In genomic region chr15:92882697-92883642, GRCh38 we compare ENCODE assay signal across 8 cellular contexts. TPM values are rescaled to one million over a fixed set of nuclear protein-coding genes. Genes with fewer than 3 reads are reported as not detected.
DNase-seq lines count a peak whose midpoint lies in the region; ATAC-seq and TF ChIP-seq lines count a peak whose summit lies in the region.

No MANE protein-coding gene starts in this region.

- POLR2A ChIA-PET in activated CD4-positive, alpha-beta T cell treated with anti-CD3 and anti-CD28 coated beads, Interleukin-2, amount 10 ng/mL, durations not matched to agents 7 days and 5 days (lab: Charles Lee): interaction anchor here (0.6 to 3.3 kb wide), 23 partner anchors 9 to 1386 kb away, joined by 3 to 56 read pairs (median 4); partner anchors contain the start of gene CHD2

- H3K4me3 Mint-ChIP-seq in activated CD4-positive, alpha-beta T cell treated with anti-CD3 and anti-CD28 coated beads, Interleukin-2, amount 10 ng/mL, durations not matched to agents 7 days and 5 days: peak overlapping the region; percentile 95
- peak overlapping the region; percentile 99 for H3K4me3 Mint-ChIP-seq in nephron progenitor cell

- H3K27me3 ChIP-seq in HUES6 (ENCODE audit: control insufficient read depth, insufficient read depth, low read length): no peaks in the 10 kb centered on the region

- peaks cover 47% of the 10 kb centered on the region for H3K36me3 Mint-ChIP-seq in activated CD4-positive, alpha-beta T cell treated with anti-CD3 and anti-CD28 coated beads, Interleukin-2, amount 10 ng/mL, durations not matched to agents 7 days and 5 days (ENCODE audit: low read depth)
- H3K36me3 Mint-ChIP-seq in nephron progenitor cell (ENCODE audit: low read depth): peaks cover 45% of the 10 kb centered on the region

- peak overlapping the region; percentile 85 for H3K4me3 ChIP-seq in HUES6 (ENCODE audit: low read depth, low read length)

- H3K9me3 Mint-ChIP-seq in activated CD4-positive, alpha-beta T cell treated with anti-CD3 and anti-CD28 coated beads, Interleukin-2, amount 10 ng/mL, durations not matched to agents 7 days and 5 days: no peaks in the 10 kb centered on the region
- no peaks in the 10 kb centered on the region for H3K9me3 Mint-ChIP-seq in nephron progenitor cell

- DNase-seq in GM03348 (ENCODE audit: low spot score) (peak; percentile 27), epithelial cell of prostate (ENCODE audit: low read depth, low spot score) (no peak), nephron progenitor cell (peak; percentile 46), mucosa of gallbladder (ENCODE audit: low spot score) (no peak), foreskin melanocyte (no peak)
- DNase-seq in activated CD4-positive, alpha-beta T cell treated with anti-CD3 and anti-CD28 coated beads, Interleukin-2, amount 10 ng/mL, durations not matched to agents 7 days and 5 days: no peak

- H3K27ac ChIP-seq in HUES6 (ENCODE audit: low read depth, low read length): peak overlapping the region; percentile 98
- peak overlapping the region; percentile 93 for H3K27ac ChIP-seq in epithelial cell of prostate

- ATAC-seq in GM21447 (IDR thresholded peaks at IDR 0.05; ENCODE audit: unreplicated experiment): peak; percentile 47

- H3K4me1 Mint-ChIP-seq in activated CD4-positive, alpha-beta T cell treated with anti-CD3 and anti-CD28 coated beads, Interleukin-2, amount 10 ng/mL, durations not matched to agents 7 days and 5 days: peaks cover 54% of the 10 kb centered on the region
- peaks cover 66% of the 10 kb centered on the region for H3K4me1 Mint-ChIP-seq in nephron progenitor cell

- no peaks in the 10 kb centered on the region for H3K9me3 ChIP-seq in HUES6 (ENCODE audit: control insufficient read depth, insufficient read depth, low read depth, low read length)

- peaks cover 47% of the 10 kb centered on the region for H3K4me1 ChIP-seq in HUES6 (ENCODE audit: control insufficient read depth, insufficient read depth, low read length)

- H3K36me3 ChIP-seq in HUES6 (ENCODE audit: control insufficient read depth, insufficient read depth, low read length): peaks cover 36% of the 10 kb centered on the region

- CTCF ChIA-PET in activated CD4-positive, alpha-beta T cell treated with anti-CD3 and anti-CD28 coated beads, Interleukin-2, amount 10 ng/mL, durations not matched to agents 7 days and 5 days (lab: Charles Lee): interaction anchor here (0.6 to 5.4 kb wide), 17 partner anchors 10 to 79 kb away, joined by 3 to 39 read pairs (median 5); partner anchors contain the start of gene CHD2

- no peaks in the 10 kb centered on the region for H3K27me3 Mint-ChIP-seq in activated CD4-positive, alpha-beta T cell treated with anti-CD3 and anti-CD28 coated beads, Interleukin-2, amount 10 ng/mL, durations not matched to agents 7 days and 5 days
- no peaks in the 10 kb centered on the region for H3K27me3 Mint-ChIP-seq in nephron progenitor cell (ENCODE audit: low read depth, poor library complexity)

- peak overlapping the region; percentile 97 for H3K9ac ChIP-seq in HUES6 (ENCODE audit: low read length)

- no peak for TF ChIP-seq CTCF in nephron progenitor cell (IDR thresholded peaks at IDR 0.05)

- peak overlapping the region; percentile 95 for H3K27ac Mint-ChIP-seq in activated CD4-positive, alpha-beta T cell treated with anti-CD3 and anti-CD28 coated beads, Interleukin-2, amount 10 ng/mL, durations not matched to agents 7 days and 5 days
- H3K27ac Mint-ChIP-seq in nephron progenitor cell: peak overlapping the region; percentile 98

RNA-seq across cellular contexts. Expression of gene CHD2, which starts 17.2 kb away (rescaled TPM):
- 100 to 1,000 TPM; 129 to 148 TPM for total RNA-seq in activated CD4-positive, alpha-beta T cell treated with anti-CD3 and anti-CD28 coated beads, Interleukin-2, amount 10 ng/mL, durations not matched to agents 7 days and 5 days
- total RNA-seq in mucosa of gallbladder: 124 TPM

Comparison
In these comparisons a context has a peak if more than half of its experiments do, and no peak if none do; other contexts are left out.
1. DNase-seq: peak in GM03348 (single experiment) and nephron progenitor cell (single experiment); none in activated CD4-positive, alpha-beta T cell treated with anti-CD3 and anti-CD28 coated beads, Interleukin-2, amount 10 ng/mL, durations not matched to agents 7 days and 5 days (single experiment), epithelial cell of prostate (single experiment), mucosa of gallbladder (single experiment) and foreskin melanocyte (single experiment).